34 cellular contexts compared by ENCODE assay signal in genomic region chr11:21412652-21413383, GRCh38.
"Had no signal": no experiment of that assay in that cellular context is flagged by ENCODE, and none has a peak within 500 bp of the region (broad histone marks: within the 10 kb centered on the region; RNA-seq: fewer than 3 reads in every experiment).

No MANE protein-coding gene starts in this region.

- H3K9me3 ChIP-seq: adrenal gland, body of pancreas, esophagus muscularis mucosa, lower lobe of right lung, psoas muscle, sigmoid colon, upper lobe of left lung, vagina had no signal

- FAIRE-seq: colon, small intestine had no signal

- H3K36me3 ChIP-seq: adrenal gland, esophagus muscularis mucosa, heart right ventricle, lower lobe of right lung, sigmoid colon, upper lobe of left lung, vagina, WERI-Rb-1 had no signal

- DNase-seq: activated CD4-positive, alpha-beta memory T cell treated with anti-CD3 and anti-CD28 coated beads for 36 hours; activated CD4-positive, alpha-beta T cell treated with anti-CD3 and anti-CD28 coated beads, Interleukin-2, amount 10 ng/mL, durations not matched to agents 24 days and 14 days; activated CD8-positive, alpha-beta memory T cell treated with anti-CD3 and anti-CD28 coated beads, Interleukin-2, amount 50 U/mL, for 4 hours; activated effector memory CD4-positive, alpha-beta T cell treated with anti-CD3 and anti-CD28 coated beads, Interleukin-2, amount 50 U/mL, for 16 hours; activated naive CD4-positive, alpha-beta T cell treated with anti-CD3 and anti-CD28 coated beads for 36 hours; activated naive CD8-positive, alpha-beta T cell treated with anti-CD3 and anti-CD28 coated beads for 36 hours; activated T-cell treated with anti-CD3 and anti-CD28 coated beads, Interleukin-2, amount 50 U/mL, for 1 hour; adrenal gland; aorta; body of pancreas; dermis blood vessel endothelial cell; effector CD4-positive, alpha-beta T cell; foreskin keratinocyte; heart right ventricle; lower lobe of right lung; mesenchymal stem cell; naive thymus-derived CD8-positive, alpha-beta T cell; nucleus accumbens; psoas muscle; sigmoid colon; small intestine; stimulated activated CD4-positive, alpha-beta T cell treated with anti-CD3 and anti-CD28 coated beads, Interleukin-4, amount 100 ng/mL, for 4 hours; stimulated activated CD8-positive, alpha-beta memory T cell treated with anti-CD3 and anti-CD28 coated beads, Interleukin-4, amount 100 ng/mL, for 48 hours; stimulated activated naive CD8-positive, alpha-beta T cell treated with anti-CD3 and anti-CD28 coated beads, Interleukin-15, amount 100 ng/mL, for 72 hours; substantia nigra; upper lobe of left lung; WERI-Rb-1 had no signal

- H3K27me3 ChIP-seq: adrenal gland, body of pancreas, esophagus muscularis mucosa, heart right ventricle, sigmoid colon, upper lobe of left lung, vagina had no signal

- H3K4me1 ChIP-seq: adrenal gland, body of pancreas, esophagus muscularis mucosa, foreskin keratinocyte, heart right ventricle, lower lobe of right lung, parathyroid adenoma, psoas muscle, sigmoid colon, upper lobe of left lung, vagina had no signal

- H3K27ac ChIP-seq: adrenal gland, body of pancreas, esophagus muscularis mucosa, foreskin keratinocyte, heart right ventricle, lower lobe of right lung, parathyroid adenoma, psoas muscle, sigmoid colon, upper lobe of left lung, vagina, WERI-Rb-1 had no signal

- H3K9ac ChIP-seq: parathyroid adenoma had no signal

- H3K4me3 ChIP-seq: adrenal gland, body of pancreas, esophagus muscularis mucosa, heart right ventricle, lower lobe of right lung, psoas muscle, sigmoid colon, upper lobe of left lung, vagina had no signal

- H3K79me2 ChIP-seq: parathyroid adenoma had no signal

- H2AFZ ChIP-seq: parathyroid adenoma had no signal

- ATAC-seq: activated CD4-positive, CD25-positive, alpha-beta regulatory T cell treated with anti-CD3 and anti-CD28 coated beads, Interleukin-2, amount 50 U/mL, for 24 hours; body of pancreas; foreskin keratinocyte; heart right ventricle; left lobe of liver; lower lobe of right lung; naive thymus-derived CD8-positive, alpha-beta T cell; psoas muscle; stimulated activated memory B cell treated with anti-CD40 and anti-IgM and Interleukin-4, amounts not matched to agents 10 μg/mL and 1 μg/mL and 100 μg/mL, for 72 hours; stimulated activated naive CD8-positive, alpha-beta T cell treated with anti-CD3 and anti-CD28 coated beads, Interleukin-15, amount 100 ng/mL, for 72 hours had no signal
